18 cellular contexts compared by ENCODE assay signal in genomic region chr4:139849219-139849618, GRCh38.
DNase-seq lines count a peak whose midpoint lies in the region; ATAC-seq and TF ChIP-seq lines count a peak whose summit lies in the region.
"Had no signal": no experiment of that assay in that cellular context is flagged by ENCODE, and none has a peak within 500 bp of the region (broad histone marks: within the 10 kb centered on the region; RNA-seq: fewer than 3 reads in every experiment).

No MANE protein-coding gene starts in this region.

- peaks cover 44% of the 10 kb centered on the region for H3K4me1 ChIP-seq in smooth muscle cell (ENCODE audit: low read depth)
- H3K4me1 ChIP-seq: foreskin keratinocyte had no signal

- H3K9ac ChIP-seq in smooth muscle cell (ENCODE audit: low read depth) = no peak overlapping the region

- H3K36me3 ChIP-seq in smooth muscle cell (ENCODE audit: low read depth) = no peaks in the 10 kb centered on the region

- no peaks in the 10 kb centered on the region for H3K27me3 ChIP-seq in smooth muscle cell (ENCODE audit: low read depth)

- TF ChIP-seq CTCF in epithelial cell of esophagus (IDR thresholded peaks at IDR 0.05; ENCODE audit: insufficient read depth, low read depth, low read length, missing control alignments) (no peak), smooth muscle cell (IDR thresholded peaks at IDR 0.05; ENCODE audit: borderline replicate concordance, insufficient read depth, poor library complexity, severe bottlenecking) (no peak), GM13976 (IDR thresholded peaks at IDR 0.05; ENCODE audit: borderline replicate concordance, control extremely low read depth, extremely low read depth, insufficient read depth, missing control alignments) (no peak)

- H3K4me2 ChIP-seq in smooth muscle cell = peak overlapping the region; percentile 76

- ATAC-seq in HG03439 (IDR thresholded peaks at IDR 0.05; ENCODE audit: unreplicated experiment) (no peak), HG02571 (IDR thresholded peaks at IDR 0.05; ENCODE audit: unreplicated experiment) (no peak)
- ATAC-seq: foreskin keratinocyte; left ventricle myocardium superior; stimulated activated naive CD8-positive, alpha-beta T cell treated with anti-CD3 and anti-CD28 coated beads, Interleukin-15, Interleukin-2, amounts not matched to agents 100 U/mL and 50 U/mL, for 24 hours had no signal

- DNase-seq in NCI-H510A treated with DMSO at 0.1 percent for 48 hours (lab: John Stamatoyannopoulos, UW) (peak; percentile 62), NCI-H510A (lab: John Stamatoyannopoulos, UW) (no peak), NCI-H748 (lab: John Stamatoyannopoulos, UW; ENCODE audit: unreplicated experiment) (peak; percentile 50), epithelial cell of esophagus (ENCODE audit: low read depth) (peak; percentile 31), smooth muscle cell (lab: John Stamatoyannopoulos, UW; ENCODE audit: unreplicated experiment) (no peak), GM13976 (ENCODE audit: low spot score) (no peak)
- DNase-seq: activated gamma-delta T cell treated with Interleukin-2 at 50 U/mL for 16 hours; anterior cingulate cortex; cerebellar nuclear complex; foreskin keratinocyte; left ventricle myocardium superior; NCI-H1105; NK-92 treated with Interleukin-12 subunit alpha and Interleukin-12 subunit beta, amount 100 ng/mL, for 24 hours; RPMI8226; stimulated activated naive CD8-positive, alpha-beta T cell treated with anti-CD3 and anti-CD28 coated beads, Interleukin-15, Interleukin-2, amounts not matched to agents 100 U/mL and 50 U/mL, for 24 hours had no signal

- in situ Hi-C loops in GM13976 (cut with MboI; ENCODE audit: low sequenced_read_pairs, unreplicated experiment) = no loop called here

- H3K79me2 ChIP-seq in smooth muscle cell (ENCODE audit: low read depth) = peaks cover 12% of the 10 kb centered on the region

- H3K9me3 ChIP-seq in smooth muscle cell (replicated peaks; ENCODE audit: low read depth) = no peaks in the 10 kb centered on the region

- no peak overlapping the region for H3K4me3 ChIP-seq in epithelial cell of esophagus (ENCODE audit: low read length)
- no peak overlapping the region for H3K4me3 ChIP-seq in smooth muscle cell

- H4K20me1 ChIP-seq in smooth muscle cell (ENCODE audit: low read depth) = peaks cover 25% of the 10 kb centered on the region

- WGBS in smooth muscle cell (ENCODE audit: low lambda C conversion rate) = 12% methylated on average over 3 of the region's 3 CpGs

- no peaks in the 10 kb centered on the region for H3F3A ChIP-seq in smooth muscle cell (ENCODE audit: low read depth)

- no peak overlapping the region for H2AFZ ChIP-seq in smooth muscle cell (ENCODE audit: low read depth)

- H3K27ac ChIP-seq in smooth muscle cell (ENCODE audit: low read depth) = no peak overlapping the region
- H3K27ac ChIP-seq: C4-2B, foreskin keratinocyte had no signal

Comparison
In these comparisons a context has a peak if more than half of its experiments do, and no peak if none do; other contexts are left out.
1. DNase-seq: peak in NCI-H510A treated with DMSO at 0.1 percent for 48 hours (single experiment), NCI-H748 (single experiment) and epithelial cell of esophagus (single experiment); none in NCI-H510A (single experiment), smooth muscle cell (single experiment) and GM13976 (single experiment).